28 cellular contexts compared by ENCODE assay signal in the genomic region with DNA sequence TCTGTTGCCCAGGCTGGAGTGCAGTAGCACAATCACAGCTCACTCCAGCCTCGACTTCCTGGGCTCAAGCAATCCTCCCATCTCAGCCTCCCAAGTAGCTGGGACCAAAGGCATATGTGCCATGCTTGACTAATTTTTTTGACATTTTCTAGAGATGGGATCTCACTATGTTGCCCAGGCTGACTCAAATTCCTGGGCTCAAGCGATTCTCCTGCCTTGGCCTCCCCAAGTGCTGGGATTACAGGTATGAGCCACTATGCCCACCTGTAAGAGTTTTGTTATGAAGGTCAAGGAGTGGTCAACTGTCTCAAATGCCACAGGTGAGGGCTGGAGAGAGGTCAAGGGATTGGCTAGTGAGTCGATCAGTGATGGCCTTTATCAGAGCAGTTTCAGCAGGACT.
"Had no signal": no experiment of that assay in that cellular context is flagged by ENCODE, and none has a peak within 500 bp of the region (broad histone marks: within the 10 kb centered on the region; RNA-seq: fewer than 3 reads in every experiment).

No MANE protein-coding gene starts in this region.

- H3K36me3 ChIP-seq: colonic mucosa, esophagus muscularis mucosa, esophagus squamous epithelium, gastrocnemius medialis, gastroesophageal sphincter, heart left ventricle, heart right ventricle had no signal

- H3K4me1 ChIP-seq: colonic mucosa, esophagus muscularis mucosa, esophagus squamous epithelium, foreskin keratinocyte, gastrocnemius medialis, gastroesophageal sphincter, heart left ventricle had no signal

- H3K4me3 ChIP-seq: colonic mucosa, coronary artery, dorsolateral prefrontal cortex, esophagus muscularis mucosa, esophagus squamous epithelium, gastrocnemius medialis, gastroesophageal sphincter, heart left ventricle, heart right ventricle had no signal

- H3K9me3 Mint-ChIP-seq: dendritic cell treated with granulocyte-macrophage colony-stimulating factor and Interleukin-4, amounts not matched to agents 40 ng/mL and 50 ng/mL, for 4 days; effector memory CD8-positive, alpha-beta T cell; endodermal cell had no signal

- ATAC-seq: effector memory CD8-positive, alpha-beta T cell; esophagus mucosa; foreskin keratinocyte; gastrocnemius medialis; gastroesophageal sphincter; heart left ventricle; heart right ventricle had no signal

- FAIRE-seq: colon, endometrium, endothelial cell of umbilical vein, frontal cortex had no signal

- H3K27ac ChIP-seq: colonic mucosa, coronary artery, dorsolateral prefrontal cortex, epithelial cell of prostate, esophagus muscularis mucosa, esophagus squamous epithelium, foreskin keratinocyte, gastrocnemius medialis, gastroesophageal sphincter, heart left ventricle, heart right ventricle had no signal

- H3K27me3 Mint-ChIP-seq: dendritic cell treated with granulocyte-macrophage colony-stimulating factor and Interleukin-4, amounts not matched to agents 40 ng/mL and 50 ng/mL, for 4 days had no signal

- H3K27me3 ChIP-seq: colonic mucosa, dorsolateral prefrontal cortex, esophagus muscularis mucosa, esophagus squamous epithelium, gastrocnemius medialis, gastroesophageal sphincter, heart left ventricle, heart right ventricle had no signal

- H3K4me3 Mint-ChIP-seq: dendritic cell treated with granulocyte-macrophage colony-stimulating factor and Interleukin-4, amounts not matched to agents 40 ng/mL and 50 ng/mL, for 4 days; effector memory CD8-positive, alpha-beta T cell; endodermal cell had no signal

- H3K9me3 ChIP-seq: colonic mucosa, esophagus muscularis mucosa, esophagus squamous epithelium, gastrocnemius medialis, gastroesophageal sphincter, heart left ventricle, heart right ventricle had no signal

- DNase-seq: colonic mucosa; cortex of kidney; dermis blood vessel endothelial cell; dorsolateral prefrontal cortex; effector CD4-positive, alpha-beta T cell; effector CD8-positive, alpha-beta T cell; effector memory CD4-positive, alpha-beta T cell; effector memory CD8-positive, alpha-beta T cell; endodermal cell; erythroblast; esophagus squamous epithelium; foreskin fibroblast; foreskin keratinocyte; foreskin melanocyte; gastrocnemius medialis; glutamatergic neuron; heart left ventricle; heart right ventricle had no signal

- H3K27ac Mint-ChIP-seq: dendritic cell treated with granulocyte-macrophage colony-stimulating factor and Interleukin-4, amounts not matched to agents 40 ng/mL and 50 ng/mL, for 4 days; effector memory CD8-positive, alpha-beta T cell; endodermal cell had no signal
